In genomic region chr6:110714143-110714542, GRCh38 we compare ENCODE assay signal across 19 cellular contexts.
DNase-seq lines count a peak whose midpoint lies in the region; ATAC-seq, FAIRE-seq and TF ChIP-seq lines count a peak whose summit lies in the region.
"Had no signal": no experiment of that assay in that cellular context is flagged by ENCODE, and none has a peak within 500 bp of the region (broad histone marks: within the 10 kb centered on the region; RNA-seq: fewer than 3 reads in every experiment).

No MANE protein-coding gene starts in this region.

- TF ChIP-seq RAD21 in SK-N-SH (IDR thresholded peaks at IDR 0.05; ENCODE audit: low read length) = no peak

- POLR2A ChIA-PET in OCI-LY7 (lab: Charles Lee) (interaction anchor here (0.5 kb wide), 1 partner anchor 1621 kb away, joined by 3 read pairs; no protein-coding TSS in a partner anchor), SK-N-SH (lab: Yijun Ruan, JAX) (no interaction called here)
- POLR2A ChIA-PET in activated CD4-positive, alpha-beta memory T cell treated with anti-CD3 and anti-CD28 coated beads for 36 hours (lab: Charles Lee) = no interaction called here

- H3K36me3 Mint-ChIP-seq in naive B cell (peaks cover 7 to 16% of the 10 kb centered on the region in 2 donors), nephron progenitor cell (ENCODE audit: low read depth) (peaks cover 34% of the 10 kb centered on the region)
- H3K36me3 Mint-ChIP-seq in activated CD4-positive, alpha-beta memory T cell treated with anti-CD3 and anti-CD28 coated beads for 36 hours = no peaks in the 10 kb centered on the region

- no TSS peak for BruUV-seq in OCI-LY7 (replicated peaks; lab: Mats Ljungman, UMichigan)

- H3K9me2 ChIP-seq in OCI-LY7 (ENCODE audit: insufficient read depth, low read length) (no peaks in the 10 kb centered on the region), SK-N-SH (no peaks in the 10 kb centered on the region)

- intact Hi-C loops in OCI-LY7 (cut with micrococcal nuclease; ENCODE audit: unreplicated experiment) = no loop called here
- intact Hi-C loops in activated CD4-positive, alpha-beta memory T cell treated with anti-CD3 and anti-CD28 coated beads for 36 hours (cut with micrococcal nuclease) = no loop called here

- H3K9me3 Mint-ChIP-seq in naive B cell = no peaks in the 10 kb centered on the region
- no peaks in the 10 kb centered on the region for H3K9me3 Mint-ChIP-seq in activated CD4-positive, alpha-beta memory T cell treated with anti-CD3 and anti-CD28 coated beads for 36 hours
- H3K9me3 Mint-ChIP-seq in nephron progenitor cell = peaks cover 11% of the 10 kb centered on the region

- H3K9ac ChIP-seq in SK-N-SH = no peak overlapping the region

- TF ChIP-seq CTCF in OCI-LY7 (conservative IDR thresholded peaks at IDR 0.05; ENCODE audit: low read length) (no peak), SK-N-SH (IDR thresholded peaks at IDR 0.05) (no peak), nephron progenitor cell (IDR thresholded peaks at IDR 0.05) (no peak)

- DNase-seq in GM19239 (ENCODE audit: insufficient read length, low spot score) = no peak
- DNase-seq in OCI-LY7 (ENCODE audit: low spot score) = peak; percentile 21
- peak; percentile 12 for DNase-seq in fibroblast of gingiva (ENCODE audit: low read depth)
- DNase-seq in naive B cell = peak; percentile 45
- DNase-seq in activated CD4-positive, alpha-beta memory T cell treated with anti-CD3 and anti-CD28 coated beads for 36 hours = no peak
- no peak for DNase-seq in SK-N-SH
- no peak for DNase-seq in nephron progenitor cell
- DNase-seq: AML-193, DND-41, GOT3, KG1, NCI-H1417 treated with DMSO at 0.1 percent for 48 hours, NCI-H187 treated with DMSO at 0.1 percent for 48 hours, NCI-H226, NCI-H524, NCI-H82, PC-9 had no signal

- no peak overlapping the region for H3K4me2 ChIP-seq in OCI-LY7 (ENCODE audit: low read length)
- H3K4me2 ChIP-seq in SK-N-SH = no peak overlapping the region
- H3K4me2 ChIP-seq: PC-9 had no signal

- peaks cover 8 to 27% (median 17%) of the 10 kb centered on the region in 3 donors for H3K4me1 Mint-ChIP-seq in naive B cell
- no peaks in the 10 kb centered on the region for H3K4me1 Mint-ChIP-seq in activated CD4-positive, alpha-beta memory T cell treated with anti-CD3 and anti-CD28 coated beads for 36 hours (ENCODE audit: low read depth)
- H3K4me1 Mint-ChIP-seq in nephron progenitor cell = no peaks in the 10 kb centered on the region
- H3K4me1 Mint-ChIP-seq: CD14-positive monocyte had no signal

- H3K27me3 ChIP-seq in SK-N-SH (ENCODE audit: insufficient read depth) = no peaks in the 10 kb centered on the region

- H3K79me2 ChIP-seq in OCI-LY7 (ENCODE audit: insufficient read depth, low read depth, low read length) = no peaks in the 10 kb centered on the region
- peaks cover 9% of the 10 kb centered on the region for H3K79me2 ChIP-seq in SK-N-SH (ENCODE audit: insufficient read depth)

- H3K36me3 ChIP-seq in OCI-LY7 (ENCODE audit: insufficient read depth, low read length) (no peaks in the 10 kb centered on the region), SK-N-SH (replicated peaks in 1 of 2; ENCODE audit: control insufficient read depth in 1 of 2, insufficient read depth in 2 of 2, low read length in 1 of 2) (peaks cover 0 to 4% of the 10 kb centered on the region in 2 experiments)

- WGBS in SK-N-SH (ENCODE audit: low lambda C conversion rate) = 92% methylated on average over 1 of the region's 1 CpG

- peak; percentile 23 for FAIRE-seq in GM19239 (lab: Jason Lieb, UNC)

- peak; percentile 86 to 87 for ATAC-seq in naive B cell (ENCODE audit: low read depth in 2 of 2)
- no peak for ATAC-seq in GM19023 (IDR thresholded peaks at IDR 0.05; ENCODE audit: unreplicated experiment)

- no peaks in the 10 kb centered on the region for H4K20me1 ChIP-seq in OCI-LY7 (ENCODE audit: insufficient read depth, low read length)
- H4K20me1 ChIP-seq in SK-N-SH (ENCODE audit: insufficient read depth) = no peaks in the 10 kb centered on the region

- no peak overlapping the region for H3K4me3 Mint-ChIP-seq in naive B cell
- H3K4me3 Mint-ChIP-seq in activated CD4-positive, alpha-beta memory T cell treated with anti-CD3 and anti-CD28 coated beads for 36 hours = no peak overlapping the region
- H3K4me3 Mint-ChIP-seq in nephron progenitor cell = no peak overlapping the region
- H3K4me3 Mint-ChIP-seq: CD14-positive monocyte had no signal

- H3K27ac ChIP-seq in OCI-LY7 (ENCODE audit: low read depth, low read length, poor library complexity, severe bottlenecking) (no peak overlapping the region), SK-N-SH (ENCODE audit: low read depth in 2 of 2, low read length in 1 of 2) (no peak overlapping the region)
- H3K27ac ChIP-seq: PC-9 had no signal

- TF ChIP-seq EP300 in SK-N-SH (IDR thresholded peaks at IDR 0.05; ENCODE audit: borderline replicate concordance in 1 of 2, low read depth in 1 of 2, low read length in 1 of 2) = no peak

- H3K9me3 ChIP-seq in OCI-LY7 (ENCODE audit: low read length) = no peaks in the 10 kb centered on the region
- no peaks in the 10 kb centered on the region for H3K9me3 ChIP-seq in SK-N-SH

- no peaks in the 10 kb centered on the region for H3K27me3 Mint-ChIP-seq in naive B cell
- H3K27me3 Mint-ChIP-seq in activated CD4-positive, alpha-beta memory T cell treated with anti-CD3 and anti-CD28 coated beads for 36 hours = no peaks in the 10 kb centered on the region
- no peaks in the 10 kb centered on the region for H3K27me3 Mint-ChIP-seq in nephron progenitor cell (ENCODE audit: low read depth, poor library complexity)

- no peak overlapping the region for H2AFZ ChIP-seq in OCI-LY7 (ENCODE audit: low read length)
- H2AFZ ChIP-seq in SK-N-SH (ENCODE audit: low read depth) = no peak overlapping the region
- H2AFZ ChIP-seq: PC-9 had no signal

- H3K27ac Mint-ChIP-seq in naive B cell (peak overlapping the region in 4 of 6 donors; percentile 12 to 78 (median 44)), nephron progenitor cell (no peak overlapping the region)
- H3K27ac Mint-ChIP-seq in activated CD4-positive, alpha-beta memory T cell treated with anti-CD3 and anti-CD28 coated beads for 36 hours = no peak overlapping the region
- H3K27ac Mint-ChIP-seq: CD14-positive monocyte had no signal

- H3F3A ChIP-seq in SK-N-SH (replicated peaks; ENCODE audit: insufficient read depth) = no peaks in the 10 kb centered on the region

- H3K4me3 ChIP-seq in OCI-LY7 (ENCODE audit: low read depth, low read length, poor library complexity, severe bottlenecking) (no peak overlapping the region), SK-N-SH (ENCODE audit: low read depth in 2 of 2, low read length in 1 of 2) (no peak overlapping the region)
- H3K4me3 ChIP-seq: PC-9 had no signal

- H3K4me1 ChIP-seq in OCI-LY7 (ENCODE audit: insufficient read depth, low read length, poor library complexity, severe bottlenecking) (peaks cover 3% of the 10 kb centered on the region), SK-N-SH (ENCODE audit: control insufficient read depth in 1 of 2, insufficient read depth in 2 of 2, low read depth in 1 of 2, low read length in 1 of 2) (no peaks in the 10 kb centered on the region)

- CTCF ChIA-PET in OCI-LY7 (lab: Charles Lee; ENCODE audit: unreplicated experiment) = no interaction called here
- CTCF ChIA-PET in activated CD4-positive, alpha-beta memory T cell treated with anti-CD3 and anti-CD28 coated beads for 36 hours (lab: Charles Lee) = no interaction called here
- CTCF ChIA-PET in SK-N-SH (lab: Yijun Ruan, JAX) = no interaction called here

TF ChIP-seq in SK-N-SH, 30 proteins besides CTCF, POLR2A, EP300 and RAD21:
- TF ChIP-seq EZH2phosphoT487 (IDR thresholded peaks at IDR 0.05; ENCODE audit: borderline replicate concordance, low read depth) (no peak), TAF1 (IDR thresholded peaks at IDR 0.05; ENCODE audit: borderline replicate concordance, low read depth, low read length) (no peak), JUND (IDR thresholded peaks at IDR 0.05) (no peak), MEF2A (IDR thresholded peaks at IDR 0.05; ENCODE audit: borderline replicate concordance, low read depth) (no peak), IRF3 (IDR thresholded peaks at IDR 0.05; ENCODE audit: low read depth, low read length) (no peak), CHD2 (IDR thresholded peaks at IDR 0.05; ENCODE audit: low read length, partially characterized antibody) (no peak), SMC3 (IDR thresholded peaks at IDR 0.05; ENCODE audit: low read depth, low read length) (no peak), TEAD4 (IDR thresholded peaks at IDR 0.05; ENCODE audit: borderline replicate concordance, insufficient read depth) (no peak), TCF12 (IDR thresholded peaks at IDR 0.05) (no peak), NRF1 (IDR thresholded peaks at IDR 0.05; ENCODE audit: low read depth, low read length) (no peak)
- TF ChIP-seq, protein P1, sequence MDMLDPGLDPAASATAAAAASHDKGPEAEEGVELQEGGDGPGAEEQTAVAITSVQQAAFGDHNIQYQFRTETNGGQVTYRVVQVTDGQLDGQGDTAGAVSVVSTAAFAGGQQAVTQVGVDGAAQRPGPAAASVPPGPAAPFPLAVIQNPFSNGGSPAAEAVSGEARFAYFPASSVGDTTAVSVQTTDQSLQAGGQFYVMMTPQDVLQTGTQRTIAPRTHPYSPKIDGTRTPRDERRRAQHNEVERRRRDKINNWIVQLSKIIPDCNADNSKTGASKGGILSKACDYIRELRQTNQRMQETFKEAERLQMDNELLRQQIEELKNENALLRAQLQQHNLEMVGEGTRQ (IDR thresholded peaks at IDR 0.05; ENCODE audit: borderline replicate concordance, low read depth, low read length) = no peak
- TF ChIP-seq, protein P2, sequence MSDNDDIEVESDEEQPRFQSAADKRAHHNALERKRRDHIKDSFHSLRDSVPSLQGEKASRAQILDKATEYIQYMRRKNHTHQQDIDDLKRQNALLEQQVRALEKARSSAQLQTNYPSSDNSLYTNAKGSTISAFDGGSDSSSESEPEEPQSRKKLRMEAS (IDR thresholded peaks at IDR 0.05; ENCODE audit: low read depth) = no peak

Comparison
In these comparisons a context has a peak if more than half of its experiments do, and no peak if none do; other contexts are left out.
1. DNase-seq: peak in OCI-LY7 (single experiment), fibroblast of gingiva (single experiment) and naive B cell (single experiment); none in GM19239 (single experiment), activated CD4-positive, alpha-beta memory T cell treated with anti-CD3 and anti-CD28 coated beads for 36 hours (single experiment), SK-N-SH (single experiment) and nephron progenitor cell (single experiment).
2. H3K27ac Mint-ChIP-seq: peak in naive B cell (4 of 6); none in activated CD4-positive, alpha-beta memory T cell treated with anti-CD3 and anti-CD28 coated beads for 36 hours (single experiment) and nephron progenitor cell (single experiment).